ENCODE assay signal across 37 cellular contexts in the genomic region with DNA sequence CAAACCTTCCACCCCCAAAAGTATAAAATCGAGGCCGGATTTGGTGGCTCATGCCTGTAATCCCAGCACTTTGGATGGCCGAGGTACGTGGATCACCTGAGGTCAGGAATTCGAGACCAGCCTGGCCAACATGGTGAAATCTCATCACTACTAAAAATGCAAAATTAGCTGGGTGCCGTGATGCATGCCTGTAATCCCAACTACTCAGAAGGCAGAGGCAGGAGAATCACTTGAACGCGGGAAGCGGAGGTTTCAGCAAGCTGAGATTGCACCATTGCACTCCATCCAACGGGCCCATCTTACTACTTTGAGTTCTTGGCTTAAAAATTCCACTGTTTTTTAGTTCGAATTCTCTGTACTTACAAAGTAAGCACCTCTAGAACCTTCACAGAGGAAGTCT. TPM values are rescaled to one million over a fixed set of nuclear protein-coding genes. Genes with fewer than 3 reads are reported as not detected.
"Had no signal": no experiment of that assay in that cellular context is flagged by ENCODE, and none has a peak within 500 bp of the region (broad histone marks: within the 10 kb centered on the region; RNA-seq: fewer than 3 reads in every experiment).

No MANE protein-coding gene starts in this region.

- FAIRE-seq: bronchial epithelial cell had no signal

- H3K4me3 ChIP-seq: adrenal gland, coronary artery, dorsolateral prefrontal cortex, esophagus muscularis mucosa, gastrocnemius medialis had no signal

- H3K9me3 ChIP-seq: adrenal gland, esophagus muscularis mucosa, gastrocnemius medialis had no signal

- ATAC-seq: activated CD4-positive, alpha-beta T cell treated with anti-CD3 and anti-CD28 coated beads for 36 hours; activated CD8-positive, alpha-beta memory T cell treated with anti-CD3 and anti-CD28 coated beads, Interleukin-2, amount 10 ng/mL, durations not matched to agents 7 days and 5 days; activated CD8-positive, alpha-beta T cell treated with anti-CD3 and anti-CD28 coated beads, Interleukin-2, amount 10 ng/mL, durations not matched to agents 7 days and 5 days; activated naive CD8-positive, alpha-beta T cell treated with anti-CD3 and anti-CD28 coated beads, Interleukin-2, amount 50 U/mL, for 24 hours; foreskin keratinocyte; gastrocnemius medialis had no signal

- H3K27ac ChIP-seq: adrenal gland, brain microvascular endothelial cell, coronary artery, dorsolateral prefrontal cortex, esophagus muscularis mucosa, foreskin keratinocyte, gastrocnemius medialis had no signal

- H3K9me3 Mint-ChIP-seq: activated CD4-positive, alpha-beta memory T cell treated with anti-CD3 and anti-CD28 coated beads for 36 hours; activated CD4-positive, alpha-beta T cell treated with anti-CD3 and anti-CD28 coated beads, Interleukin-2, amount 10 ng/mL, durations not matched to agents 24 days and 14 days; activated naive CD4-positive, alpha-beta T cell treated with anti-CD3 and anti-CD28 coated beads for 36 hours; activated naive CD4-positive, alpha-beta T cell treated with anti-CD3 and anti-CD28 coated beads, Interleukin-2, amount 50 U/mL, for 24 hours; activated naive CD8-positive, alpha-beta T cell treated with anti-CD3 and anti-CD28 coated beads for 36 hours; activated naive CD8-positive, alpha-beta T cell treated with anti-CD3 and anti-CD28 coated beads, Interleukin-2, amount 50 U/mL, for 24 hours; activated T-helper 1 cell treated with anti-CD3 and anti-CD28 coated beads, Interleukin-12 subunit alpha, Interleukin-12 subunit beta, Interleukin-2, Interleukin-4 antibody, amounts not matched to agents 30 ng/mL and 10 ng/mL and 1 ng/mL, durations not matched to agents 14 hours and 24 hours and 36 hours; activated T-helper 2 cell treated with anti-CD3 and anti-CD28 coated beads, Interferon-gamma antibody, Interleukin-2, Interleukin-4, amounts not matched to agents 10 μg/mL and 5 μg/mL and 100 μg/mL, durations not matched to agents 14 hours and 24 hours and 36 hours; central memory CD8-positive, alpha-beta T cell; dendritic cell treated with granulocyte-macrophage colony-stimulating factor and Interleukin-4, amounts not matched to agents 40 ng/mL and 50 ng/mL, for 4 days; endodermal cell had no signal

- H3K27ac Mint-ChIP-seq: activated CD4-positive, alpha-beta memory T cell treated with anti-CD3 and anti-CD28 coated beads for 36 hours; activated CD4-positive, alpha-beta T cell treated with anti-CD3 and anti-CD28 coated beads for 36 hours; activated CD4-positive, alpha-beta T cell treated with anti-CD3 and anti-CD28 coated beads, Interleukin-2, amount 10 ng/mL, durations not matched to agents 24 days and 14 days; activated CD8-positive, alpha-beta memory T cell treated with anti-CD3 and anti-CD28 coated beads, Interleukin-2, amount 10 ng/mL, durations not matched to agents 7 days and 5 days; activated CD8-positive, alpha-beta T cell treated with anti-CD3 and anti-CD28 coated beads, Interleukin-2, amount 10 ng/mL, durations not matched to agents 7 days and 5 days; activated naive CD4-positive, alpha-beta T cell treated with anti-CD3 and anti-CD28 coated beads for 36 hours; activated naive CD4-positive, alpha-beta T cell treated with anti-CD3 and anti-CD28 coated beads, Interleukin-2, amount 50 U/mL, for 24 hours; activated naive CD8-positive, alpha-beta T cell treated with anti-CD3 and anti-CD28 coated beads for 36 hours; activated naive CD8-positive, alpha-beta T cell treated with anti-CD3 and anti-CD28 coated beads, Interleukin-2, amount 50 U/mL, for 24 hours; activated T-helper 1 cell treated with anti-CD3 and anti-CD28 coated beads, Interleukin-12 subunit alpha, Interleukin-12 subunit beta, Interleukin-2, Interleukin-4 antibody, amounts not matched to agents 30 ng/mL and 10 ng/mL and 1 ng/mL, durations not matched to agents 14 hours and 24 hours and 36 hours; activated T-helper 2 cell treated with anti-CD3 and anti-CD28 coated beads, Interferon-gamma antibody, Interleukin-2, Interleukin-4, amounts not matched to agents 10 μg/mL and 5 μg/mL and 100 μg/mL, durations not matched to agents 14 hours and 24 hours and 36 hours; dendritic cell treated with granulocyte-macrophage colony-stimulating factor and Interleukin-4, amounts not matched to agents 40 ng/mL and 50 ng/mL, for 4 days; endodermal cell had no signal

- H3K36me3 ChIP-seq: adrenal gland, brain microvascular endothelial cell, esophagus muscularis mucosa, gastrocnemius medialis had no signal

- H3K36me3 Mint-ChIP-seq: activated CD4-positive, alpha-beta memory T cell treated with anti-CD3 and anti-CD28 coated beads for 36 hours; activated naive CD4-positive, alpha-beta T cell treated with anti-CD3 and anti-CD28 coated beads, Interleukin-2, amount 50 U/mL, for 24 hours had no signal

- H3K4me3 Mint-ChIP-seq: activated CD4-positive, alpha-beta memory T cell treated with anti-CD3 and anti-CD28 coated beads for 36 hours; activated CD4-positive, alpha-beta T cell treated with anti-CD3 and anti-CD28 coated beads for 36 hours; activated CD4-positive, alpha-beta T cell treated with anti-CD3 and anti-CD28 coated beads, Interleukin-2, amount 10 ng/mL, durations not matched to agents 24 days and 14 days; activated CD8-positive, alpha-beta memory T cell treated with anti-CD3 and anti-CD28 coated beads, Interleukin-2, amount 10 ng/mL, durations not matched to agents 7 days and 5 days; activated CD8-positive, alpha-beta T cell treated with anti-CD3 and anti-CD28 coated beads, Interleukin-2, amount 10 ng/mL, durations not matched to agents 7 days and 5 days; activated naive CD4-positive, alpha-beta T cell treated with anti-CD3 and anti-CD28 coated beads for 36 hours; activated naive CD4-positive, alpha-beta T cell treated with anti-CD3 and anti-CD28 coated beads, Interleukin-2, amount 50 U/mL, for 24 hours; activated naive CD8-positive, alpha-beta T cell treated with anti-CD3 and anti-CD28 coated beads for 36 hours; activated naive CD8-positive, alpha-beta T cell treated with anti-CD3 and anti-CD28 coated beads, Interleukin-2, amount 50 U/mL, for 24 hours; activated T-helper 1 cell treated with anti-CD3 and anti-CD28 coated beads, Interleukin-12 subunit alpha, Interleukin-12 subunit beta, Interleukin-2, Interleukin-4 antibody, amounts not matched to agents 30 ng/mL and 10 ng/mL and 1 ng/mL, durations not matched to agents 14 hours and 24 hours and 36 hours; central memory CD8-positive, alpha-beta T cell; dendritic cell treated with granulocyte-macrophage colony-stimulating factor and Interleukin-4, amounts not matched to agents 40 ng/mL and 50 ng/mL, for 4 days; endodermal cell had no signal

- DNase-seq: activated CD4-positive, alpha-beta memory T cell treated with anti-CD3 and anti-CD28 coated beads for 36 hours; activated CD4-positive, alpha-beta T cell treated with anti-CD3 and anti-CD28 coated beads for 36 hours; activated CD4-positive, alpha-beta T cell treated with anti-CD3 and anti-CD28 coated beads, Interleukin-2, amount 10 ng/mL, durations not matched to agents 24 days and 14 days; activated CD4-positive, CD25-positive, alpha-beta regulatory T cell; activated CD4-positive, CD25-positive, alpha-beta regulatory T cell treated with anti-CD3 and anti-CD28 coated beads, Interleukin-2, amount 50 U/mL, for 72 hours; activated CD8-positive, alpha-beta memory T cell treated with anti-CD3 and anti-CD28 coated beads, Interleukin-2, amount 10 ng/mL, durations not matched to agents 7 days and 5 days; activated CD8-positive, alpha-beta memory T cell treated with anti-CD3 and anti-CD28 coated beads, Interleukin-2, amount 50 U/mL, for 4 hours; activated CD8-positive, alpha-beta T cell treated with anti-CD3 and anti-CD28 coated beads, Interleukin-2, amount 10 ng/mL, durations not matched to agents 7 days and 5 days; activated effector memory CD4-positive, alpha-beta T cell treated with anti-CD3 and anti-CD28 coated beads, Interleukin-2, amount 50 U/mL, for 16 hours; activated naive CD4-positive, alpha-beta T cell treated with anti-CD3 and anti-CD28 coated beads for 36 hours; activated naive CD8-positive, alpha-beta T cell treated with anti-CD3 and anti-CD28 coated beads for 36 hours; activated naive CD8-positive, alpha-beta T cell treated with anti-CD3 and anti-CD28 coated beads, Interleukin-2, amount 50 U/mL, for 24 hours; activated T-cell treated with anti-CD3 and anti-CD28 coated beads, Interleukin-2, amount 50 U/mL, for 1 hour; activated T-cell treated with anti-CD3 and anti-CD28 coated beads, Interleukin-2, amount 50 U/mL, for 48 hours; adrenal gland; amygdala; aorta; brain microvascular endothelial cell; dorsolateral prefrontal cortex; effector memory CD4-positive, alpha-beta T cell; endodermal cell; erythroblast; foreskin keratinocyte; gastrocnemius medialis; glutamatergic neuron; T-helper 2 cell had no signal

RNA-seq across cellular contexts. Expression of gene KLHDC8A, which starts 11.0 kb away (rescaled TPM):
- total RNA-seq: activated CD4-positive, alpha-beta memory T cell treated with anti-CD3 and anti-CD28 coated beads for 36 hours; activated CD4-positive, alpha-beta T cell treated with anti-CD3 and anti-CD28 coated beads for 36 hours; activated CD8-positive, alpha-beta memory T cell treated with anti-CD3 and anti-CD28 coated beads for 36 hours; activated CD8-positive, alpha-beta memory T cell treated with anti-CD3 and anti-CD28 coated beads, Interleukin-2, amount 10 ng/mL, durations not matched to agents 7 days and 5 days; activated CD8-positive, alpha-beta T cell treated with anti-CD3 and anti-CD28 coated beads, Interleukin-2, amount 10 ng/mL, durations not matched to agents 7 days and 5 days; activated naive CD4-positive, alpha-beta T cell treated with anti-CD3 and anti-CD28 coated beads for 36 hours; activated naive CD8-positive, alpha-beta T cell treated with anti-CD3 and anti-CD28 coated beads for 36 hours; activated T-helper 1 cell treated with anti-CD3 and anti-CD28 coated beads, Interleukin-12 subunit alpha, Interleukin-12 subunit beta, Interleukin-2, Interleukin-4 antibody, amounts not matched to agents 30 ng/mL and 10 ng/mL and 1 ng/mL, durations not matched to agents 14 hours and 24 hours and 36 hours; activated T-helper 2 cell treated with anti-CD3 and anti-CD28 coated beads, Interferon-gamma antibody, Interleukin-2, Interleukin-4, amounts not matched to agents 10 μg/mL and 5 μg/mL and 100 μg/mL, durations not matched to agents 14 hours and 24 hours and 36 hours; bronchial epithelial cell; cardiac septum; foreskin keratinocyte; gastrocnemius medialis; T-helper 1 cell treated with Interleukin-12 subunit alpha and Interleukin-12 subunit beta and Interleukin-4 antibody, amounts not matched to agents 30 ng/mL and 1 ng/mL, for 36 hours had no signal
- polyA plus RNA-seq: aorta, foreskin keratinocyte had no signal
